9 cellular contexts compared by ENCODE assay signal in genomic region chr14:47442206-47442605, GRCh38.
DNase-seq lines count a peak whose midpoint lies in the region; ATAC-seq and TF ChIP-seq lines count a peak whose summit lies in the region.
"Had no signal": no experiment of that assay in that cellular context is flagged by ENCODE, and none has a peak within 500 bp of the region (broad histone marks: within the 10 kb centered on the region; RNA-seq: fewer than 3 reads in every experiment).

No MANE protein-coding gene starts in this region.

- no peaks in the 10 kb centered on the region for H3K36me3 ChIP-seq in CD4-positive, alpha-beta memory T cell (ENCODE audit: insufficient read depth, low read length)

- TF ChIP-seq CTCF in C4-2B (conservative IDR thresholded peaks at IDR 0.05) (peak; percentile 57), LNCaP clone FGC (IDR thresholded peaks at IDR 0.05; ENCODE audit: control insufficient read depth, extremely low read depth, insufficient read depth) (peak; percentile 63), VCaP (conservative IDR thresholded peaks at IDR 0.05) (peak; percentile 66)

- H3K27me3 ChIP-seq in CD4-positive, alpha-beta memory T cell (ENCODE audit: insufficient read depth, low read length) = no peaks in the 10 kb centered on the region

- intact Hi-C loops in CD4-positive, alpha-beta memory T cell (cut with micrococcal nuclease) = no loop called here

- H3K36me3 Mint-ChIP-seq in CD4-positive, alpha-beta memory T cell = no peaks in the 10 kb centered on the region

- POLR2A ChIA-PET in CD4-positive, alpha-beta memory T cell (lab: Charles Lee; ENCODE audit: partially characterized antibody) = no interaction called here

- no peaks in the 10 kb centered on the region for H3K4me1 ChIP-seq in CD4-positive, alpha-beta memory T cell (ENCODE audit: insufficient read depth, low read length)

- H3K27ac Mint-ChIP-seq in CD4-positive, alpha-beta memory T cell = no peak overlapping the region

- H3K4me1 Mint-ChIP-seq in CD4-positive, alpha-beta memory T cell = no peaks in the 10 kb centered on the region

- H3K9me3 ChIP-seq in CD4-positive, alpha-beta memory T cell (ENCODE audit: control insufficient read depth in 1 of 2, low read length in 2 of 2) = no peaks in the 10 kb centered on the region

- no peak overlapping the region for H3K4me3 ChIP-seq in LNCaP clone FGC (ENCODE audit: low read depth, low read length)
- no peak overlapping the region for H3K4me3 ChIP-seq in CD4-positive, alpha-beta memory T cell (ENCODE audit: low read length in 2 of 2)

- no peak overlapping the region for H3K4me3 Mint-ChIP-seq in CD4-positive, alpha-beta memory T cell

- no peak overlapping the region for H3K27ac ChIP-seq in C4-2B
- H3K27ac ChIP-seq in VCaP = no peak overlapping the region
- H3K27ac ChIP-seq in CD4-positive, alpha-beta memory T cell (ENCODE audit: low read depth, low read length) = no peak overlapping the region

- peak; percentile 7 for DNase-seq in LNCaP clone FGC (ENCODE audit: low read depth)
- peak; percentile 55 for DNase-seq in iris pigment epithelial cell (ENCODE audit: low read depth)
- no peak for DNase-seq in GF-D8 (lab: John Stamatoyannopoulos, UW)
- no peak for DNase-seq in CD4-positive, alpha-beta memory T cell
- DNase-seq: activated CD4-positive, CD25-positive, alpha-beta regulatory T cell treated with anti-CD3 and anti-CD28 coated beads, Interleukin-2, amount 50 U/mL, for 72 hours had no signal

- H3K27me3 Mint-ChIP-seq in CD4-positive, alpha-beta memory T cell = no peaks in the 10 kb centered on the region

- ATAC-seq in GM19324 (IDR thresholded peaks at IDR 0.05; ENCODE audit: low FRiP score, unreplicated experiment) = no peak
- no peak for ATAC-seq in GM18520 (IDR thresholded peaks at IDR 0.05; ENCODE audit: unreplicated experiment)

- peaks cover 0 to 11% (median 4%) of the 10 kb centered on the region in 8 donors for H3K9me3 Mint-ChIP-seq in CD4-positive, alpha-beta memory T cell

- CTCF ChIA-PET in CD4-positive, alpha-beta memory T cell (lab: Charles Lee; ENCODE audit: partially characterized antibody) = no interaction called here

Comparison
In these comparisons a context has a peak if more than half of its experiments do, and no peak if none do; other contexts are left out.
1. DNase-seq: peak in LNCaP clone FGC (single experiment) and iris pigment epithelial cell (single experiment); none in GF-D8 (single experiment) and CD4-positive, alpha-beta memory T cell (0 of 5).
2. Peak in every context shown above with its lines, with median percentiles within 50 percentile points of each other: CTCF ChIP-seq.